8 cellular contexts compared by ENCODE assay signal in genomic region chr6:37653933-37654565, GRCh38. TPM values are rescaled to one million over a fixed set of nuclear protein-coding genes. Genes with fewer than 3 reads are reported as not detected.
A peak's percentile ranks its signal among the peaks of the same experiment; 100 is the strongest.
DNase-seq lines count a peak whose midpoint lies in the region; ATAC-seq, FAIRE-seq and TF ChIP-seq lines count a peak whose summit lies in the region.

No MANE protein-coding gene starts in this region.

- CTCF ChIA-PET in activated CD4-positive, alpha-beta T cell treated with anti-CD3 and anti-CD28 coated beads, Interleukin-2, amount 10 ng/mL, durations not matched to agents 7 days and 5 days (lab: Charles Lee): interaction anchor here (0.7 to 2.0 kb wide), 9 partner anchors 9 to 288 kb away, joined by 3 to 7 read pairs (median 4); no protein-coding TSS in a partner anchor

- DNase-seq in LHCN-M2 (ENCODE audit: low read depth): peak; percentile 57
- peak; percentile 63 for DNase-seq in activated CD4-positive, alpha-beta T cell treated with anti-CD3 and anti-CD28 coated beads, Interleukin-2, amount 10 ng/mL, durations not matched to agents 7 days and 5 days
- peak; percentile 47 for DNase-seq in fibroblast of pulmonary artery (ENCODE audit: low read depth)
- DNase-seq in stimulated activated CD4-positive, alpha-beta T cell treated with anti-CD3 and anti-CD28 coated beads, Interleukin-1b, Interleukin-23, amount 100 ng/mL, for 48 hours: peak; percentile 61
- DNase-seq in pons (ENCODE audit: low spot score): no peak

- POLR2A ChIA-PET in activated CD4-positive, alpha-beta T cell treated with anti-CD3 and anti-CD28 coated beads, Interleukin-2, amount 10 ng/mL, durations not matched to agents 7 days and 5 days (lab: Charles Lee): interaction anchor here (0.5 kb wide), 1 partner anchor 18 kb away, joined by 6 read pairs; no protein-coding TSS in a partner anchor

- peaks cover 3% of the 10 kb centered on the region for H3K36me3 Mint-ChIP-seq in activated CD4-positive, alpha-beta T cell treated with anti-CD3 and anti-CD28 coated beads, Interleukin-2, amount 10 ng/mL, durations not matched to agents 7 days and 5 days (ENCODE audit: low read depth)

- FAIRE-seq in G401.6 (lab: Jason Lieb, UNC): peak; percentile 37

- no peak overlapping the region for H3K4me3 Mint-ChIP-seq in activated CD4-positive, alpha-beta T cell treated with anti-CD3 and anti-CD28 coated beads, Interleukin-2, amount 10 ng/mL, durations not matched to agents 7 days and 5 days

- ATAC-seq in HG02840 (IDR thresholded peaks at IDR 0.05; ENCODE audit: low FRiP score, unreplicated experiment) (no peak), GM21619 (IDR thresholded peaks at IDR 0.05; ENCODE audit: unreplicated experiment) (no peak)

- H3K4me3 ChIP-seq in fibroblast of pulmonary artery (replicated peaks; ENCODE audit: low read depth, low read length): no peak overlapping the region

- no peak overlapping the region for H3K27ac Mint-ChIP-seq in activated CD4-positive, alpha-beta T cell treated with anti-CD3 and anti-CD28 coated beads, Interleukin-2, amount 10 ng/mL, durations not matched to agents 7 days and 5 days

- peak; percentile 76 for TF ChIP-seq CTCF in fibroblast of pulmonary artery (IDR thresholded peaks at IDR 0.05; ENCODE audit: low read length, missing control alignments)

- H3K9me3 Mint-ChIP-seq in activated CD4-positive, alpha-beta T cell treated with anti-CD3 and anti-CD28 coated beads, Interleukin-2, amount 10 ng/mL, durations not matched to agents 7 days and 5 days: peaks cover 10% of the 10 kb centered on the region

- H3K4me1 Mint-ChIP-seq in activated CD4-positive, alpha-beta T cell treated with anti-CD3 and anti-CD28 coated beads, Interleukin-2, amount 10 ng/mL, durations not matched to agents 7 days and 5 days: peaks cover 15% of the 10 kb centered on the region

- peaks cover 34% of the 10 kb centered on the region for H3K27me3 Mint-ChIP-seq in activated CD4-positive, alpha-beta T cell treated with anti-CD3 and anti-CD28 coated beads, Interleukin-2, amount 10 ng/mL, durations not matched to agents 7 days and 5 days

RNA-seq across cellular contexts. Expression of gene MDGA1, which starts 43.6 kb away (rescaled TPM):
- 2.9 and 3.1 TPM in 2 replicates for total RNA-seq in LHCN-M2 (2014; rRNA removed)
- polyA plus RNA-seq in LHCN-M2 (2012): 1.6 TPM
- 1 to 10 TPM; 1.3 to 2.2 TPM for total RNA-seq in activated CD4-positive, alpha-beta T cell treated with anti-CD3 and anti-CD28 coated beads, Interleukin-2, amount 10 ng/mL, durations not matched to agents 7 days and 5 days
